Comparison of ENCODE assay signal across 8 cellular contexts in genomic region chr10:30059209-30060107, GRCh38. TPM values are rescaled to one million over a fixed set of nuclear protein-coding genes. Genes with fewer than 3 reads are reported as not detected.
DNase-seq lines count a peak whose midpoint lies in the region; ATAC-seq and TF ChIP-seq lines count a peak whose summit lies in the region.

Gene JCAD, minus strand, starts transcription at chr10:30059586. Its CDS starts 11,774 bp downstream, at chr10:30047812.

- H3K4me1 ChIP-seq in liver (ENCODE audit: control insufficient read depth in 4 of 4, insufficient read depth in 4 of 4, low read length in 3 of 4), result peaks cover 0 to 8% (median 4%) of the 10 kb centered on the region in 4 donors

- intact Hi-C loops in dorsolateral prefrontal cortex (cut with DNase I), result no loop called here

- WGBS in liver, result 5% methylated on average over 66 of the region's 66 CpGs

- H3K36me3 ChIP-seq in liver (ENCODE audit: control insufficient read depth in 4 of 4, insufficient read depth in 3 of 4, low read depth in 1 of 4, low read length in 3 of 4), result no peaks in the 10 kb centered on the region

- DNase-seq in NCI-H1436 (lab: John Stamatoyannopoulos, UW) (peak; percentile 49), NCI-H1436 treated with DMSO at 0.1 percent for 48 hours (lab: John Stamatoyannopoulos, UW) (no peak), LNCaP clone FGC (ENCODE audit: low read depth) (no peak), dorsolateral prefrontal cortex (peak in 6 of 10 donors; percentile 13 to 79 (median 54))
- DNase-seq in activated CD4-positive, alpha-beta T cell treated with anti-CD3 and anti-CD28 coated beads, Interleukin-2, amount 50 U/mL, for 4 hours, result peak; percentile 25 to 27
- DNase-seq in stimulated activated CD4-positive, alpha-beta T cell treated with anti-CD3 and anti-CD28 coated beads, Interleukin-4, amount 100 ng/mL, for 1 hour, result peak; percentile 63

- H3K4me3 ChIP-seq in LNCaP clone FGC (ENCODE audit: low read depth, low read length) (peak within 1 kb of the TSS; percentile 55), dorsolateral prefrontal cortex (peak within 1 kb of the TSS; percentile 50 to 84 (median 70)), liver (ENCODE audit: low read depth in 1 of 3, low read length in 3 of 3) (peak within 1 kb of the TSS; percentile 29 to 74 (median 61))

- no peaks in the 10 kb centered on the region for H3K9me3 ChIP-seq in liver (ENCODE audit: control insufficient read depth in 4 of 4, low read length in 3 of 4)

- TF ChIP-seq RAD21 in liver (IDR thresholded peaks at IDR 0.05), result no peak

- no peak for ATAC-seq in GM18870 (IDR thresholded peaks at IDR 0.05; ENCODE audit: unreplicated experiment)

- H3K27me3 ChIP-seq in dorsolateral prefrontal cortex, result peaks cover 0 to 15% (median 0%) of the 10 kb centered on the region in 45 donors
- H3K27me3 ChIP-seq in liver (ENCODE audit: control insufficient read depth in 4 of 4, insufficient read depth in 4 of 4, low read length in 3 of 4), result no peaks in the 10 kb centered on the region

- no peak within 1 kb of the TSS for H3K9ac ChIP-seq in liver (ENCODE audit: low read depth in 1 of 2, low read length in 2 of 2)

- H3K27ac ChIP-seq in dorsolateral prefrontal cortex (peak within 1 kb of the TSS in 57 of 59 donors; percentile 31 to 92 (median 82)), liver (ENCODE audit: low read depth in 1 of 2, low read length in 2 of 2) (peak within 1 kb of the TSS; percentile 6 to 46)

- TF ChIP-seq CTCF in LNCaP clone FGC (IDR thresholded peaks at IDR 0.05; ENCODE audit: control insufficient read depth, extremely low read depth, insufficient read depth) (no peak), dorsolateral prefrontal cortex (IDR thresholded peaks at IDR 0.05 in 54 of 56, conservative IDR thresholded peaks at IDR 0.05 in 2 of 56; ENCODE audit: low read depth in 1 of 56, partially characterized antibody in 56 of 56) (peak in 2 of 56 donors; percentile 7 to 10), liver (IDR thresholded peaks at IDR 0.05; ENCODE audit: low read depth, low read length, missing input control) (no peak)

TF ChIP-seq in liver, 16 proteins besides CTCF, POLR2A, EP300 and RAD21:
- TF ChIP-seq JUND (IDR thresholded peaks at IDR 0.05) (no peak), EGR1 (IDR thresholded peaks at IDR 0.05; ENCODE audit: low read depth in 2 of 2) (no peak), FOXA1 (IDR thresholded peaks at IDR 0.05) (no peak), FOXA2 (IDR thresholded peaks at IDR 0.05) (no peak)

RNA-seq across cellular contexts. Expression of gene JCAD, which starts in this region (rescaled TPM):
- total RNA-seq in dorsolateral prefrontal cortex, result 10 to 100 TPM; 15.5 to 74.8 (median 44.0) TPM
- total RNA-seq in liver, result 1 to 10 TPM; 1.1 to 3.2 TPM
- polyA plus RNA-seq in liver, result 1 to 10 TPM in 1 of 2 donors, under 1 TPM in 1; 0.77 to 1.1 TPM

Comparison
In these comparisons a context has a peak if more than half of its experiments do, and no peak if none do; other contexts are left out.
1. DNase-seq: peak in NCI-H1436 (single experiment), activated CD4-positive, alpha-beta T cell treated with anti-CD3 and anti-CD28 coated beads, Interleukin-2, amount 50 U/mL, for 4 hours (2 of 2), dorsolateral prefrontal cortex (6 of 10) and stimulated activated CD4-positive, alpha-beta T cell treated with anti-CD3 and anti-CD28 coated beads, Interleukin-4, amount 100 ng/mL, for 1 hour (single experiment); none in NCI-H1436 treated with DMSO at 0.1 percent for 48 hours (single experiment) and LNCaP clone FGC (single experiment).
2. Peak in every context shown above with its lines, with median percentiles within 50 percentile points of each other: H3K4me3 ChIP-seq.